10 cellular contexts compared by ENCODE assay signal in the genomic region with DNA sequence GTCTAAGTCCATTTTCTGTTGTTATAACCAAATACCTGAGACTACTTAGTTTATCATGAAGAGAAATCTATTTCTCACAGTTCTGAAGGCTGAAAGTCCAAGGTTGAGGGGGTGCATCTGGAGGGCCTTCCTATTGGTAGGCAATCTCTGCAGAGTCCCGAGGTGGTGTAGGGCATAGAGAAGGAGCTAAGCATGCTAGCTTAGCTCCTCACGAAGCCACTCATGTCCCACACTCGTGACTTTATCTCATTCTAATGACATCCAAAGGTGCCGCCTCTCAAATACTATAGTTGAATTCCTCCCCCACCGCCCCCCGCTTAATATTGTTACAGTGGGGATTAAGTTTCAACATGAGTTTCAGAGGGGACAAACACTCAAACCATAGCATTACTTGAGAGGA.
"Had no signal": no experiment of that assay in that cellular context is flagged by ENCODE, and none has a peak within 500 bp of the region (broad histone marks: within the 10 kb centered on the region; RNA-seq: fewer than 3 reads in every experiment).

No MANE protein-coding gene starts in this region.

- H3K9me3 Mint-ChIP-seq: GM23338, H9, HFFc6 had no signal

- FAIRE-seq: H1, H54, HepG2 had no signal

- H3K27ac ChIP-seq: HL-60 had no signal

- H3K4me1 Mint-ChIP-seq: GM23338, H9, IgD-negative memory B cell had no signal

- H3K4me3 ChIP-seq: GM23338 had no signal

- DNase-seq: H9, HCEC 1CT, HFFc6, KBM-7 had no signal

- H3K4me3 Mint-ChIP-seq: GM23338, H9, HFFc6, IgD-negative memory B cell had no signal

- H3K27ac Mint-ChIP-seq: GM23338, H9, HFFc6, IgD-negative memory B cell had no signal

- ATAC-seq: GM23338, HepG2 had no signal
